ENCODE assay signal across 8 cellular contexts in genomic region chr13:114235697-114236096, GRCh38. TPM values are rescaled to one million over a fixed set of nuclear protein-coding genes. Genes with fewer than 3 reads are reported as not detected.
DNase-seq lines count a peak whose midpoint lies in the region; ATAC-seq and TF ChIP-seq lines count a peak whose summit lies in the region.

No MANE protein-coding gene starts in this region.

- TF ChIP-seq POLR2A in esophagus squamous epithelium (IDR thresholded peaks at IDR 0.05): no peak

- DNase-seq in GM12865 (ENCODE audit: low read depth) (no peak), SJSA1 (ENCODE audit: low read depth in 1 of 2, low spot score in 2 of 2) (peak in 1 of 2 experiments; percentile 9), esophagus squamous epithelium (lab: John Stamatoyannopoulos, UW) (no peak), NCI-H226 (no peak)
- no peak for DNase-seq in activated CD4-positive, CD25-positive, alpha-beta regulatory T cell (lab: John Stamatoyannopoulos, UW)

- H3K27me3 ChIP-seq in SJSA1 (replicated peaks) (no peaks in the 10 kb centered on the region), esophagus squamous epithelium (peaks cover 0 to 4% (median 0%) of the 10 kb centered on the region in 4 donors), rectal smooth muscle tissue (ENCODE audit: control insufficient read depth, insufficient read depth, low read length) (no peaks in the 10 kb centered on the region)

- H3K36me3 ChIP-seq in SJSA1 (peaks cover 38% of the 10 kb centered on the region), esophagus squamous epithelium (peaks cover 10 to 42% (median 28%) of the 10 kb centered on the region in 3 donors), rectal smooth muscle tissue (ENCODE audit: control insufficient read depth, insufficient read depth, low read length) (peaks cover 17% of the 10 kb centered on the region)

- 6 to 10% methylated on average over 9 to 10 of the region's 10 CpGs for WGBS in esophagus squamous epithelium, 2 donors

- TF ChIP-seq CTCF in GM12865 (IDR thresholded peaks at IDR 0.05; ENCODE audit: insufficient read depth, low read depth, low read length, missing control alignments) (no peak), esophagus squamous epithelium (IDR thresholded peaks at IDR 0.05) (no peak)

- peak overlapping the region; percentile 29 for H3K9ac ChIP-seq in rectal smooth muscle tissue (ENCODE audit: low read length)

- ATAC-seq in GM19467 (IDR thresholded peaks at IDR 0.05; ENCODE audit: unreplicated experiment) (no peak), GM19324 (IDR thresholded peaks at IDR 0.05; ENCODE audit: low FRiP score, unreplicated experiment) (no peak)

- 0 out of 2 replicates have a peak, but pooled peaks cover 5% of the 10 kb centered on the region for H3K4me1 ChIP-seq in SJSA1 (replicated peaks)
- H3K4me1 ChIP-seq in esophagus squamous epithelium: peaks cover 8 to 21% (median 9%) of the 10 kb centered on the region in 3 donors
- peaks cover 10% of the 10 kb centered on the region for H3K4me1 ChIP-seq in rectal smooth muscle tissue (ENCODE audit: control insufficient read depth, insufficient read depth, low read length)

- intact Hi-C loops in esophagus squamous epithelium (cut with DNase I): no loop called here

- H3K4me3 ChIP-seq in GM12865 (ENCODE audit: low read depth, low read length) (peak overlapping the region; percentile 77), SJSA1 (peak overlapping the region; percentile 88), esophagus squamous epithelium (peak overlapping the region; percentile 83 to 94 (median 88)), rectal smooth muscle tissue (ENCODE audit: low read length) (peak overlapping the region; percentile 87)

- H3K9me3 ChIP-seq in SJSA1 (replicated peaks) (no peaks in the 10 kb centered on the region), esophagus squamous epithelium (no peaks in the 10 kb centered on the region)

- H3K27ac ChIP-seq in SJSA1: no peak overlapping the region
- H3K27ac ChIP-seq in esophagus squamous epithelium: peak overlapping the region; percentile 7 to 91 (median 85)
- H3K27ac ChIP-seq in rectal smooth muscle tissue (ENCODE audit: low read depth, low read length): no peak overlapping the region

RNA-seq across cellular contexts. Expression of gene CDC16, which starts 1.0 kb away (rescaled TPM):
- 16.5 and 27.2 TPM in 2 replicates for total RNA-seq in SJSA1 (2014; rRNA removed; shearing (Covaris generic))
- total RNA-seq in esophagus squamous epithelium: 10 to 100 TPM; 22.9 to 40.2 (median 30.2) TPM

RNA-seq across cellular contexts. Expression of gene UPF3A, which starts 45.7 kb away (rescaled TPM):
- 29.9 and 35.2 TPM in 2 replicates for total RNA-seq in SJSA1 (2014; rRNA removed; shearing (Covaris generic))
- 10 to 100 TPM; 19.1 to 42.5 (median 25.6) TPM for total RNA-seq in esophagus squamous epithelium

RNA-seq across cellular contexts. Expression of gene CFAP97D2, which starts 56.6 kb away (rescaled TPM):
- total RNA-seq in SJSA1 (2014; rRNA removed; shearing (Covaris generic)): 0.08 TPM in 1 of 2 replicates, not detected in the other
- not detected for total RNA-seq in esophagus squamous epithelium

Comparison
In these comparisons a context has a peak if more than half of its experiments do, and no peak if none do; other contexts are left out.
1. H3K27ac ChIP-seq: peak in esophagus squamous epithelium (4 of 4); none in SJSA1 (single experiment) and rectal smooth muscle tissue (single experiment).
2. Peak in every context shown above with its lines, with median percentiles within 50 percentile points of each other: H3K4me3 ChIP-seq.